Comparison of ENCODE assay signal across 31 cellular contexts in the genomic region with DNA sequence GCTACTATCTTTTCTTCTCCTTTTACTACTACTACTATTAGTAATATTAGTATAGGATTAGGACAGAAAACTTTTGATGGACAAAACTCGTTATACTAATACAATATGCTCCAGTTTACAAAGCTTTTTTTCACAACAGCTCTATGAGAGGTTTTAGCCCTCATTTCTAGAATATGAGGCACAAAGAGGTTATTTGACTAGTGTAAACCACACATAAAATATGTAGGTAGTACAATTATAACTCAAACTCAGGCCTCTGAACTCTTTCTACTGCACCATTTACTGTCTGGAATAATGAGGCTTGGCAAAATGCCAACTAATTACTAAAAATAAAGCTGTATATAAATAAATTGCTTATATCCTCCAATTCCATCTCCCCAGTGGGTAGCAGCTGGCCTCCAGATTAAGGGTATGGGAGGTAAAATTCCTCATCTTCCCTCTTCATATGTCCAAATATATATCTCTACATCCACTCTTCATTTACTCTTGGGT.
"Had no signal": no experiment of that assay in that cellular context is flagged by ENCODE, and none has a peak within 500 bp of the region (broad histone marks: within the 10 kb centered on the region; RNA-seq: fewer than 3 reads in every experiment).

No MANE protein-coding gene starts in this region.

- H3K4me3 Mint-ChIP-seq: activated B cell treated with CpG ODN at 0.5 μM for 24 hours; activated CD4-positive, alpha-beta memory T cell treated with anti-CD3 and anti-CD28 coated beads for 36 hours; activated naive CD4-positive, alpha-beta T cell treated with anti-CD3 and anti-CD28 coated beads for 36 hours; activated T-cell treated with anti-CD3 and anti-CD28 coated beads, Interleukin-2, amount 50 U/mL, for 4 hours; activated T-helper 1 cell treated with anti-CD3 and anti-CD28 coated beads, Interleukin-12 subunit alpha, Interleukin-12 subunit beta, Interleukin-2, Interleukin-4 antibody, amounts not matched to agents 30 ng/mL and 10 ng/mL and 1 ng/mL, durations not matched to agents 14 hours and 24 hours and 36 hours; T-cell; T-helper 17 cell had no signal

- H3K36me3 ChIP-seq: breast epithelium had no signal

- H3K27ac Mint-ChIP-seq: activated B cell treated with CpG ODN at 0.5 μM for 24 hours; activated CD4-positive, alpha-beta memory T cell treated with anti-CD3 and anti-CD28 coated beads for 36 hours; activated naive CD4-positive, alpha-beta T cell treated with anti-CD3 and anti-CD28 coated beads for 36 hours; activated naive CD4-positive, alpha-beta T cell treated with anti-CD3 and anti-CD28 coated beads, Interleukin-2, amount 50 U/mL, for 72 hours; activated T-helper 1 cell treated with anti-CD3 and anti-CD28 coated beads, Interleukin-12 subunit alpha, Interleukin-12 subunit beta, Interleukin-2, Interleukin-4 antibody, amounts not matched to agents 30 ng/mL and 10 ng/mL and 1 ng/mL, durations not matched to agents 14 hours and 24 hours and 36 hours; T-cell; T-helper 17 cell had no signal

- ATAC-seq: activated T-cell treated with anti-CD3 and anti-CD28 coated beads, Interleukin-2, amount 50 U/mL, for 4 hours; body of pancreas; PC-3; SK-N-SH treated with all-trans-retinoic acid at 6 μM for 48 hours; T-cell; T-helper 17 cell had no signal

- H3K4me1 ChIP-seq: adrenal gland, body of pancreas, breast epithelium, Peyer's patch had no signal

- DNase-seq: activated B cell treated with CpG ODN at 0.5 μM for 24 hours; activated CD4-positive, alpha-beta memory T cell treated with anti-CD3 and anti-CD28 coated beads for 36 hours; activated CD4-positive, alpha-beta T cell treated with anti-CD3 and anti-CD28 coated beads for 4 hours; activated CD4-positive, alpha-beta T cell treated with anti-CD3 and anti-CD28 coated beads, Interleukin-2, amount 50 U/mL, for 1 hour; activated CD4-positive, CD25-positive, alpha-beta regulatory T cell treated with anti-CD3 and anti-CD28 coated beads, Interleukin-2, amount 50 U/mL, for 72 hours; activated CD8-positive, alpha-beta memory T cell treated with anti-CD3 and anti-CD28 coated beads, Interleukin-2, amount 50 U/mL, for 4 hours; activated gamma-delta T cell treated with Interleukin-2 at 50 U/mL for 16 hours; activated naive CD4-positive, alpha-beta T cell treated with anti-CD3 and anti-CD28 coated beads for 36 hours; activated T-cell treated with anti-CD3 and anti-CD28 coated beads for 4 hours; activated T-cell treated with anti-CD3 and anti-CD28 coated beads, Interleukin-2, amount 50 U/mL, for 4 hours; adrenal gland; body of pancreas; cerebellar nuclear complex; Karpas-422; NCI-H1048; NCI-H2029; NCI-H345; NCI-H524 treated with DMSO at 0.1 percent for 48 hours; NCI-H748 treated with DMSO at 0.1 percent for 48 hours; PC-3; Peyer's patch; RPMI8226; SIG-M5; T-cell; T-helper 17 cell; T-helper 9 cell had no signal

- H3K27me3 ChIP-seq: adrenal gland, body of pancreas, breast epithelium, Peyer's patch had no signal

- H3K4me3 ChIP-seq: adrenal gland, body of pancreas, breast epithelium, Peyer's patch had no signal

- H3K27ac ChIP-seq: adrenal gland, body of pancreas, breast epithelium, Peyer's patch, VCaP had no signal

- H3K9me3 Mint-ChIP-seq: activated B cell treated with CpG ODN at 0.5 μM for 24 hours; activated CD4-positive, alpha-beta memory T cell treated with anti-CD3 and anti-CD28 coated beads for 36 hours; activated naive CD4-positive, alpha-beta T cell treated with anti-CD3 and anti-CD28 coated beads for 36 hours; activated naive CD4-positive, alpha-beta T cell treated with anti-CD3 and anti-CD28 coated beads, Interleukin-2, amount 50 U/mL, for 72 hours; activated T-cell treated with anti-CD3 and anti-CD28 coated beads, Interleukin-2, amount 50 U/mL, for 4 hours; activated T-helper 1 cell treated with anti-CD3 and anti-CD28 coated beads, Interleukin-12 subunit alpha, Interleukin-12 subunit beta, Interleukin-2, Interleukin-4 antibody, amounts not matched to agents 30 ng/mL and 10 ng/mL and 1 ng/mL, durations not matched to agents 14 hours and 24 hours and 36 hours; T-cell had no signal

- H3K27me3 Mint-ChIP-seq: activated B cell treated with CpG ODN at 0.5 μM for 24 hours; activated CD4-positive, alpha-beta memory T cell treated with anti-CD3 and anti-CD28 coated beads for 36 hours; T-cell; T-helper 17 cell had no signal

- H3K9me3 ChIP-seq: adrenal gland, body of pancreas, breast epithelium, Peyer's patch had no signal
